Comparison of ENCODE assay signal across 19 cellular contexts in the genomic region with DNA sequence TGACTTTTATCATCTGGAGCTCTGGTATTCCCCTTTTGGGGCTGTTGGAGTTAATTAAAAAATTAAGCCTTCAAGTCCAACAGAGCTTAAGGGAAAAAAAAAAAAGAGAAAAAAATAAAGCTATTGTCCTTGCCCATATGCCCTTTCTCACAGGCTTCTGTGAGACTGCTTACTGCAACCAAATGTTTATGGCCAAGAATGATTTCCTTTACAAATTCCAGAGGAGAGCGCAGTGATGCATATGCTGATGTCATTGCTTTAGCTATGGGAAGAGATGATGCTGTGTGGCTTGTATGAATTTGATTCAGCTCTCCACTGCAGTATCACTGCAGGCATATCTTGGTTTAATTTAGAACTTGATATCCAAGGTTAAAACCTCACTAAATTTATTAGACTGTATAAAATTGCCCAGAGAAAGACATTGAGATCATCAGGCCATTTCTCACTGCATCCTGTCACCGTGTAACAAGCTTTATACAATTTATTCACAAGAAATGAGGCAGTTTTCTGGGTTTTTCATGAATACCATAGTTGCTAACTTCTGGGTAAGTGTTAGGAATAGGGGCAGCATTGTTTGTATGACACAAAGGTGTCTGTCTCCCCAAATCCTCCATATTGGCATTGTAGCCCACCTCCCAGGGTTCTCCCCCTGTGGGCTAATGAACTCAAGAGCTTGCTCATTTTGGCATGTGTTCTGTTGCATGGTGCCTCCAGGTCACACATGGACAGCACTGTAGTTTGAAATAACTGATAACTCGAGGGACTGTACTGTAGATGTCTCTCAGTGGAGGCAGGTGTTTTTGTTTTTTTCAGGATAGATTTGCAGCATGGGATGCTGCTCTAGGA.
DNase-seq lines count a peak whose midpoint lies in the region; ATAC-seq and TF ChIP-seq lines count a peak whose summit lies in the region.
"Had no signal": no experiment of that assay in that cellular context is flagged by ENCODE, and none has a peak within 500 bp of the region (broad histone marks: within the 10 kb centered on the region; RNA-seq: fewer than 3 reads in every experiment).

No MANE protein-coding gene starts in this region.

- no peak overlapping the region for H2AFZ ChIP-seq in SK-N-SH (ENCODE audit: low read depth)

- peaks cover 51% of the 10 kb centered on the region for H3K79me2 ChIP-seq in SK-N-SH (ENCODE audit: insufficient read depth)

- H3K9me3 Mint-ChIP-seq in activated CD8-positive, alpha-beta T cell treated with anti-CD3 and anti-CD28 coated beads for 36 hours: no peaks in the 10 kb centered on the region
- H3K9me3 Mint-ChIP-seq in natural killer cell treated with Interleukin-12 subunit alpha and Interleukin-12 subunit beta and Interleukin-15 and Interleukin-18, amount 100 ng/mL, for 72 hours: no peaks in the 10 kb centered on the region
- H3K9me3 Mint-ChIP-seq: activated naive CD4-positive, alpha-beta T cell treated with anti-CD3 and anti-CD28 coated beads, Interleukin-2, amount 50 U/mL, for 24 hours; endodermal cell had no signal

- POLR2A ChIA-PET in SK-N-SH (lab: Yijun Ruan, JAX): interaction anchor here (0.6 to 1.8 kb wide), 3 partner anchors 22 to 85 kb away, joined by 3 to 8 read pairs (median 5); a partner anchor contains a TSS
- POLR2A ChIA-PET in activated CD8-positive, alpha-beta T cell treated with anti-CD3 and anti-CD28 coated beads for 36 hours (lab: Charles Lee): no interaction called here

- peaks cover 5% of the 10 kb centered on the region; the same call in 1 of the 2 replicates for H4K20me1 ChIP-seq in SK-N-SH (ENCODE audit: insufficient read depth)
- H4K20me1 ChIP-seq: BLaER1 treated with 17β-estradiol and CSF1 and Interleukin-3, amounts not matched to agents 10 nM and 100 nM had no signal

- no peak overlapping the region for H3K4me3 ChIP-seq in SK-N-SH (ENCODE audit: low read depth in 2 of 2, low read length in 1 of 2)
- H3K4me3 ChIP-seq: BLaER1 treated with 17β-estradiol and CSF1 and Interleukin-3, amounts not matched to agents 10 nM and 100 nM; K562; pancreas had no signal

- CTCF ChIA-PET in SK-N-SH (lab: Yijun Ruan, JAX): interaction anchor here (0.6 to 4.5 kb wide), 10 partner anchors 14 to 88 kb away, joined by 3 to 37 read pairs (median 4); a partner anchor contains a TSS
- CTCF ChIA-PET in activated CD8-positive, alpha-beta T cell treated with anti-CD3 and anti-CD28 coated beads for 36 hours (lab: Charles Lee): interaction anchor here (0.7 to 3.3 kb wide), 2 partner anchors 65 to 265 kb away, joined by 3 to 13 read pairs; no protein-coding TSS in a partner anchor

- H3K4me1 Mint-ChIP-seq in activated CD8-positive, alpha-beta T cell treated with anti-CD3 and anti-CD28 coated beads for 36 hours (ENCODE audit: low read depth): no peaks in the 10 kb centered on the region
- no peaks in the 10 kb centered on the region for H3K4me1 Mint-ChIP-seq in natural killer cell treated with Interleukin-12 subunit alpha and Interleukin-12 subunit beta and Interleukin-15 and Interleukin-18, amount 100 ng/mL, for 72 hours (ENCODE audit: low read depth in 2 of 2)
- H3K4me1 Mint-ChIP-seq: activated naive CD4-positive, alpha-beta T cell treated with anti-CD3 and anti-CD28 coated beads, Interleukin-2, amount 50 U/mL, for 24 hours had no signal

- H3K9me2 ChIP-seq in SK-N-SH: no peaks in the 10 kb centered on the region

- no peaks in the 10 kb centered on the region for H3K9me3 ChIP-seq in SK-N-SH
- H3K9me3 ChIP-seq: BLaER1 treated with 17β-estradiol and CSF1 and Interleukin-3, amounts not matched to agents 10 nM and 100 nM; pancreas had no signal

- peak; percentile 22; the same call in 1 of the 2 replicates for TF ChIP-seq RAD21 in SK-N-SH (IDR thresholded peaks at IDR 0.05; ENCODE audit: low read length)

- DNase-seq in AG09319 (ENCODE audit: extremely low read depth, low read depth): peak; percentile 72
- peak; percentile 44 for DNase-seq in SK-N-SH
- peak; percentile 27 for DNase-seq in epidermal melanocyte (ENCODE audit: insufficient read length, low spot score)
- peak; percentile 79 for DNase-seq in non-pigmented ciliary epithelial cell (ENCODE audit: low read depth)
- no peak for DNase-seq in NCI-H510A (lab: John Stamatoyannopoulos, UW)
- DNase-seq in NCI-H82 treated with DMSO at 0.1 percent for 48 hours (lab: John Stamatoyannopoulos, UW; ENCODE audit: unreplicated experiment): no peak
- no peak for DNase-seq in activated CD8-positive, alpha-beta T cell treated with anti-CD3 and anti-CD28 coated beads for 36 hours
- DNase-seq in natural killer cell treated with Interleukin-12 subunit alpha and Interleukin-12 subunit beta and Interleukin-15 and Interleukin-18, amount 100 ng/mL, for 72 hours (ENCODE audit: low spot score): no peak
- DNase-seq: activated CD4-positive, alpha-beta T cell treated with anti-CD3 and anti-CD28 coated beads for 4 hours; central memory CD4-positive, alpha-beta T cell; endodermal cell; islet precursor cell; pancreas; SIG-M5; stimulated activated naive CD4-positive, alpha-beta T cell treated with Interleukin-2 at 50 U/mL for 16 hours; T-helper 9 cell had no signal

- H3K27ac ChIP-seq in SK-N-SH (ENCODE audit: low read depth in 2 of 2, low read length in 1 of 2): peak overlapping the region; percentile 94 to 99
- H3K27ac ChIP-seq: BLaER1 treated with 17β-estradiol and CSF1 and Interleukin-3, amounts not matched to agents 10 nM and 100 nM; pancreas had no signal

- H3K36me3 ChIP-seq in SK-N-SH (replicated peaks in 1 of 2; ENCODE audit: control insufficient read depth in 1 of 2, insufficient read depth in 2 of 2, low read length in 1 of 2): no peaks in the 10 kb centered on the region
- H3K36me3 ChIP-seq: BLaER1 treated with 17β-estradiol and CSF1 and Interleukin-3, amounts not matched to agents 10 nM and 100 nM; pancreas had no signal

- 29% methylated on average over 2 of the region's 3 CpGs for WGBS in SK-N-SH (ENCODE audit: low lambda C conversion rate)

- no peak overlapping the region for H3K27ac Mint-ChIP-seq in activated CD8-positive, alpha-beta T cell treated with anti-CD3 and anti-CD28 coated beads for 36 hours
- H3K27ac Mint-ChIP-seq in natural killer cell treated with Interleukin-12 subunit alpha and Interleukin-12 subunit beta and Interleukin-15 and Interleukin-18, amount 100 ng/mL, for 72 hours: no peak overlapping the region
- H3K27ac Mint-ChIP-seq: activated naive CD4-positive, alpha-beta T cell treated with anti-CD3 and anti-CD28 coated beads, Interleukin-2, amount 50 U/mL, for 24 hours; endodermal cell had no signal

- intact Hi-C loops in activated CD8-positive, alpha-beta T cell treated with anti-CD3 and anti-CD28 coated beads for 36 hours (cut with micrococcal nuclease): no loop called here

- H3K4me3 Mint-ChIP-seq in activated CD8-positive, alpha-beta T cell treated with anti-CD3 and anti-CD28 coated beads for 36 hours: no peak overlapping the region
- no peak overlapping the region for H3K4me3 Mint-ChIP-seq in natural killer cell treated with Interleukin-12 subunit alpha and Interleukin-12 subunit beta and Interleukin-15 and Interleukin-18, amount 100 ng/mL, for 72 hours
- H3K4me3 Mint-ChIP-seq: activated naive CD4-positive, alpha-beta T cell treated with anti-CD3 and anti-CD28 coated beads, Interleukin-2, amount 50 U/mL, for 24 hours; endodermal cell had no signal

- TF ChIP-seq EP300 in SK-N-SH (IDR thresholded peaks at IDR 0.05; ENCODE audit: borderline replicate concordance in 1 of 2, low read depth in 1 of 2, low read length in 1 of 2): peak; percentile 43 to 90; a peak in 3 of 4 replicates

- H3K9ac ChIP-seq in SK-N-SH: peak overlapping the region; percentile 46; the same call in 1 of the 2 replicates
- H3K9ac ChIP-seq: BLaER1 treated with 17β-estradiol and CSF1 and Interleukin-3, amounts not matched to agents 10 nM and 100 nM had no signal

- no peaks in the 10 kb centered on the region for H3K27me3 ChIP-seq in SK-N-SH (ENCODE audit: insufficient read depth)
- H3K27me3 ChIP-seq: BLaER1 treated with 17β-estradiol and CSF1 and Interleukin-3, amounts not matched to agents 10 nM and 100 nM; pancreas had no signal

- H3K4me1 ChIP-seq in SK-N-SH (ENCODE audit: control insufficient read depth in 1 of 2, insufficient read depth in 2 of 2, low read depth in 1 of 2, low read length in 1 of 2): peaks cover 0 to 76% of the 10 kb centered on the region in 2 experiments; a peak in 2 of 4 replicates

- H3K27me3 Mint-ChIP-seq in activated CD8-positive, alpha-beta T cell treated with anti-CD3 and anti-CD28 coated beads for 36 hours: no peaks in the 10 kb centered on the region
- peaks cover 0 to 7% of the 10 kb centered on the region in 2 donors for H3K27me3 Mint-ChIP-seq in natural killer cell treated with Interleukin-12 subunit alpha and Interleukin-12 subunit beta and Interleukin-15 and Interleukin-18, amount 100 ng/mL, for 72 hours
- H3K27me3 Mint-ChIP-seq: activated naive CD4-positive, alpha-beta T cell treated with anti-CD3 and anti-CD28 coated beads, Interleukin-2, amount 50 U/mL, for 24 hours had no signal

- peak overlapping the region; percentile 39; the same call in 1 of the 2 replicates for H3K4me2 ChIP-seq in SK-N-SH

- no peak for ATAC-seq in activated CD8-positive, alpha-beta T cell treated with anti-CD3 and anti-CD28 coated beads for 36 hours
- ATAC-seq in natural killer cell treated with Interleukin-12 subunit alpha and Interleukin-12 subunit beta and Interleukin-15 and Interleukin-18, amount 100 ng/mL, for 72 hours: no peak
- ATAC-seq: K562, pancreas had no signal

- peaks cover 18% of the 10 kb centered on the region for H3F3A ChIP-seq in SK-N-SH (replicated peaks; ENCODE audit: insufficient read depth)

- no peaks in the 10 kb centered on the region for H3K36me3 Mint-ChIP-seq in activated CD8-positive, alpha-beta T cell treated with anti-CD3 and anti-CD28 coated beads for 36 hours (ENCODE audit: low read depth)
- H3K36me3 Mint-ChIP-seq in natural killer cell treated with Interleukin-12 subunit alpha and Interleukin-12 subunit beta and Interleukin-15 and Interleukin-18, amount 100 ng/mL, for 72 hours: no peaks in the 10 kb centered on the region
- H3K36me3 Mint-ChIP-seq: activated naive CD4-positive, alpha-beta T cell treated with anti-CD3 and anti-CD28 coated beads, Interleukin-2, amount 50 U/mL, for 24 hours had no signal

- TF ChIP-seq CTCF in AG09319 (IDR thresholded peaks at IDR 0.05; ENCODE audit: low read depth, low read length) (no peak), SK-N-SH (IDR thresholded peaks at IDR 0.05) (no peak)
- TF ChIP-seq CTCF in activated CD8-positive, alpha-beta T cell treated with anti-CD3 and anti-CD28 coated beads for 36 hours (IDR thresholded peaks at IDR 0.05): no peak

TF ChIP-seq in SK-N-SH, 30 proteins besides CTCF, POLR2A, EP300 and RAD21 (continues in another document):
- TF ChIP-seq SIN3A (IDR thresholded peaks at IDR 0.05; ENCODE audit: borderline replicate concordance, low read depth, low read length) (no peak), TAF1 (IDR thresholded peaks at IDR 0.05; ENCODE audit: borderline replicate concordance, low read depth, low read length) (0 out of 2 replicates have a peak, but pooled peaks have one; percentile 19), CHD2 (IDR thresholded peaks at IDR 0.05; ENCODE audit: low read length, partially characterized antibody) (peak; percentile 66), MXI1 (IDR thresholded peaks at IDR 0.05; ENCODE audit: low read depth, low read length) (peak; percentile 87)

Comparison
In these comparisons a context has a peak if more than half of its experiments do, and no peak if none do; other contexts are left out.
1. DNase-seq: peak in AG09319 (single experiment), SK-N-SH (single experiment), epidermal melanocyte (single experiment) and non-pigmented ciliary epithelial cell (single experiment); none in NCI-H510A (single experiment), NCI-H82 treated with DMSO at 0.1 percent for 48 hours (single experiment), activated CD8-positive, alpha-beta T cell treated with anti-CD3 and anti-CD28 coated beads for 36 hours (single experiment) and natural killer cell treated with Interleukin-12 subunit alpha and Interleukin-12 subunit beta and Interleukin-15 and Interleukin-18, amount 100 ng/mL, for 72 hours (single experiment).